8 cellular contexts compared by ENCODE assay signal in genomic region chr10:102713814-102714620, GRCh38. TPM values are rescaled to one million over a fixed set of nuclear protein-coding genes. Genes with fewer than 3 reads are reported as not detected.
DNase-seq lines count a peak whose midpoint lies in the region; ATAC-seq and TF ChIP-seq lines count a peak whose summit lies in the region.

Gene ARL3 (minus strand): TSS chr10:102714397. CDS start chr10:102714275, 122 bp downstream.

- peaks cover 3% of the 10 kb centered on the region; the same call in 1 of the 2 replicates for H4K20me1 ChIP-seq in GM23248 (ENCODE audit: insufficient read depth)

- peak; percentile 88 to 90 for ATAC-seq in naive thymus-derived CD8-positive, alpha-beta T cell
- ATAC-seq in stimulated activated naive B cell treated with anti-CD40 and anti-IgM and Interleukin-4, amounts not matched to agents 10 μg/mL and 1 μg/mL and 100 μg/mL, for 72 hours (replicated peaks) = peak; percentile 90 to 91

- no peaks in the 10 kb centered on the region for H3K36me3 ChIP-seq in GM23248 (ENCODE audit: low read depth)

- peak within 1 kb of the TSS; percentile 99 for H3K4me2 ChIP-seq in GM23248 (ENCODE audit: unreplicated experiment)

- DNase-seq in EH (ENCODE audit: low read depth) (peak; percentile 99), GM23248 (peak; percentile 100), Kasumi-1 (lab: John Stamatoyannopoulos, UW) (peak; percentile 99 to 100), RKO (ENCODE audit: low spot score) (peak; percentile 99), fibroblast of mammary gland (ENCODE audit: low read depth) (peak; percentile 97)
- peak; percentile 87 to 95 for DNase-seq in activated T-helper 1 cell treated with anti-CD3 and anti-CD28 coated beads, Interleukin-2, amount 50 U/mL, for 16 hours (ENCODE audit: low read depth in 1 of 2, low spot score in 1 of 2)
- DNase-seq in naive thymus-derived CD8-positive, alpha-beta T cell = peak; percentile 83 to 97 (median 91)
- peak; percentile 96 for DNase-seq in stimulated activated naive B cell treated with anti-CD40 and anti-IgM and Interleukin-4, amounts not matched to agents 10 μg/mL and 1 μg/mL and 100 μg/mL, for 72 hours

- H3K9me2 ChIP-seq in GM23248 (ENCODE audit: insufficient read depth) = no peaks in the 10 kb centered on the region

- peaks cover 24 to 57% (median 47%) of the 10 kb centered on the region in 4 donors for H3K4me1 Mint-ChIP-seq in naive thymus-derived CD8-positive, alpha-beta T cell
- H3K4me1 Mint-ChIP-seq in stimulated activated naive B cell treated with anti-CD40 and anti-IgM and Interleukin-4, amounts not matched to agents 10 μg/mL and 1 μg/mL and 100 μg/mL, for 72 hours = peaks cover 33 to 67% of the 10 kb centered on the region in 2 donors

- peak within 1 kb of the TSS; percentile 88 to 97 (median 92) for H3K4me3 Mint-ChIP-seq in naive thymus-derived CD8-positive, alpha-beta T cell
- H3K4me3 Mint-ChIP-seq in stimulated activated naive B cell treated with anti-CD40 and anti-IgM and Interleukin-4, amounts not matched to agents 10 μg/mL and 1 μg/mL and 100 μg/mL, for 72 hours = peak within 1 kb of the TSS; percentile 95 to 99

- no peaks in the 10 kb centered on the region for H3K9me3 ChIP-seq in GM23248 (ENCODE audit: low read depth)

- H3K27me3 ChIP-seq in GM23248 (replicated peaks; ENCODE audit: insufficient read depth) = no peaks in the 10 kb centered on the region

- H3K9me3 Mint-ChIP-seq in naive thymus-derived CD8-positive, alpha-beta T cell = no peaks in the 10 kb centered on the region
- H3K9me3 Mint-ChIP-seq in stimulated activated naive B cell treated with anti-CD40 and anti-IgM and Interleukin-4, amounts not matched to agents 10 μg/mL and 1 μg/mL and 100 μg/mL, for 72 hours = no peaks in the 10 kb centered on the region

- no peaks in the 10 kb centered on the region for H3K27me3 Mint-ChIP-seq in naive thymus-derived CD8-positive, alpha-beta T cell
- H3K27me3 Mint-ChIP-seq in stimulated activated naive B cell treated with anti-CD40 and anti-IgM and Interleukin-4, amounts not matched to agents 10 μg/mL and 1 μg/mL and 100 μg/mL, for 72 hours = no peaks in the 10 kb centered on the region

- peak within 1 kb of the TSS; percentile 88 for H3K27ac ChIP-seq in GM23248

- H3F3A ChIP-seq in GM23248 (ENCODE audit: insufficient read depth) = peaks cover 24% of the 10 kb centered on the region

- in situ Hi-C loops in GM23248 (cut with MboI) = no loop called here

- H3K4me3 ChIP-seq in GM23248 (peak within 1 kb of the TSS; percentile 85), fibroblast of mammary gland (ENCODE audit: control insufficient read depth, low read depth, low read length) (peak within 1 kb of the TSS; percentile 91)

- peaks cover 38% of the 10 kb centered on the region for H3K79me2 ChIP-seq in GM23248 (ENCODE audit: insufficient read depth)

- POLR2A ChIA-PET in naive thymus-derived CD8-positive, alpha-beta T cell (lab: Charles Lee) = interaction anchor here (0.5 to 4.5 kb wide), 16 partner anchors 13 to 210 kb away, joined by 3 to 89 read pairs (median 6); partner anchors contain the start of genes CNNM2, TRIM8 and WBP1L

- H2AFZ ChIP-seq in GM23248 = peak within 1 kb of the TSS; percentile 96

- WGBS in GM23248 (ENCODE audit: low coverage in 1 of 2, low lambda C conversion rate in 2 of 2, missing lambda C conversion rate in 2 of 2), 2 experiments = 1% methylated on average over 41 to 54 of the region's 62 CpGs

- H3K27ac Mint-ChIP-seq in naive thymus-derived CD8-positive, alpha-beta T cell = peak within 1 kb of the TSS; percentile 44 to 96 (median 91)
- H3K27ac Mint-ChIP-seq in stimulated activated naive B cell treated with anti-CD40 and anti-IgM and Interleukin-4, amounts not matched to agents 10 μg/mL and 1 μg/mL and 100 μg/mL, for 72 hours = peak within 1 kb of the TSS; percentile 95

- H3K4me1 ChIP-seq in GM23248 (ENCODE audit: insufficient read depth) = peaks cover 29% of the 10 kb centered on the region

- H3K36me3 Mint-ChIP-seq in naive thymus-derived CD8-positive, alpha-beta T cell = peaks cover 0 to 20% (median 0%) of the 10 kb centered on the region in 3 donors
- peaks cover 11 to 14% of the 10 kb centered on the region in 2 donors for H3K36me3 Mint-ChIP-seq in stimulated activated naive B cell treated with anti-CD40 and anti-IgM and Interleukin-4, amounts not matched to agents 10 μg/mL and 1 μg/mL and 100 μg/mL, for 72 hours

- peak within 1 kb of the TSS; percentile 94 for H3K9ac ChIP-seq in GM23248

- TF ChIP-seq CTCF in fibroblast of mammary gland (conservative IDR thresholded peaks at IDR 0.05; ENCODE audit: control insufficient read depth, insufficient read depth, low read depth, low read length) = no peak

RNA-seq across cellular contexts. Expression of gene ARL3, which starts in this region (rescaled TPM):
- 3.8 and 5.9 TPM in 2 replicates for total RNA-seq in GM23248 (2014; rRNA removed; shearing (Covaris generic))
- 22.7 and 24.1 TPM in 2 replicates for polyA plus RNA-seq in GM23248 (2016; fragmentation: Nextera tagmentation; extraction: Ambion mirVana)
- total RNA-seq in naive thymus-derived CD8-positive, alpha-beta T cell = 1 to 10 TPM; 3.6 to 3.8 TPM
- 1 to 10 TPM; 3.7 to 4.4 (median 3.9) TPM for polyA plus RNA-seq in naive thymus-derived CD8-positive, alpha-beta T cell

Comparison
In these comparisons a context has a peak if more than half of its experiments do, and no peak if none do; other contexts are left out.
1. Peak in every context shown above with its lines: DNase-seq, ATAC-seq, H3K4me3 ChIP-seq and H3K27ac ChIP-seq.